Comparison of ENCODE assay signal across 8 cellular contexts in the genomic region with DNA sequence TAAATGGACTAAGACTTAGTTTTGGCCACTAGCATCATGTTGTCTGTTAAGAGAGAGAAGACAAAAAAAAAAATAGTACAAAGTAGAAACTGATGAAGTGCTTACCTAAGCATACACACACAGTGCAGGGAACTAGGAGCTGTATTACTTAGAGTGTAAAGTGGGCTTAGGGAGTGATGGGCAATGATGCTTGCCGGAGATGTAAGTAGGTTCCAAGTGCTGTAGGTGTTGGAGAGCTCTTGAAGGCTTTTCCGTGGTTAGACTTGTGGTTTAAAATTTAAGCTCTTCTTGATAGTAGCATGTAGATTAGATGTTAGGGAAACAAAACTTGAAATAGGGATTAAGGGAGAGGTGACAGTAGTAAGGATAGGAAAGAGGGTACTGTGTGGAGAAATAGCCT. TPM values are rescaled to one million over a fixed set of nuclear protein-coding genes. Genes with fewer than 3 reads are reported as not detected.
DNase-seq lines count a peak whose midpoint lies in the region; ATAC-seq, FAIRE-seq and TF ChIP-seq lines count a peak whose summit lies in the region.

No MANE protein-coding gene starts in this region.

- no peak for TF ChIP-seq POLR2A in tibial nerve (IDR thresholded peaks at IDR 0.05)
- no peak for TF ChIP-seq POLR2A in upper lobe of left lung (IDR thresholded peaks at IDR 0.05)

- DNase-seq in Caki2 (ENCODE audit: low read depth) (peak; percentile 36), iris pigment epithelial cell (ENCODE audit: low read depth) (peak; percentile 32), tibial nerve (ENCODE audit: low spot score in 2 of 2) (no peak), upper lobe of left lung (no peak), frontal cortex (ENCODE audit: low spot score in 2 of 2) (no peak)

- H3K27me3 Mint-ChIP-seq in activated T-helper 17 cell treated with anti-CD3 and anti-CD28 coated beads, Interleukin-2, amount 50 U/mL, for 72 hours, result no peaks in the 10 kb centered on the region

- H3K9me2 ChIP-seq in Loucy (replicated peaks; ENCODE audit: low read depth, low read length), result no peaks in the 10 kb centered on the region

- H3K9me3 ChIP-seq in Loucy (ENCODE audit: insufficient read depth, low read depth, low read length) (peaks cover 10% of the 10 kb centered on the region; the same call in 1 of the 2 replicates), tibial nerve (peaks cover 0 to 6% (median 0%) of the 10 kb centered on the region in 4 donors), upper lobe of left lung (no peaks in the 10 kb centered on the region)

- no peaks in the 10 kb centered on the region for H3K27me3 ChIP-seq in Loucy (ENCODE audit: insufficient read depth, low read length, poor library complexity, severe bottlenecking)
- H3K27me3 ChIP-seq in tibial nerve, result no peaks in the 10 kb centered on the region
- no peaks in the 10 kb centered on the region for H3K27me3 ChIP-seq in upper lobe of left lung

- H2AFZ ChIP-seq in Loucy (ENCODE audit: low read length), result no peak overlapping the region

- H3K4me1 Mint-ChIP-seq in activated T-helper 17 cell treated with anti-CD3 and anti-CD28 coated beads, Interleukin-2, amount 50 U/mL, for 72 hours, result peaks cover 36% of the 10 kb centered on the region

- TF ChIP-seq CTCF in Loucy (conservative IDR thresholded peaks at IDR 0.05; ENCODE audit: low read length), result no peak
- TF ChIP-seq CTCF in tibial nerve (IDR thresholded peaks at IDR 0.05), result no peak
- TF ChIP-seq CTCF in upper lobe of left lung (IDR thresholded peaks at IDR 0.05), result no peak

- H3K4me3 Mint-ChIP-seq in activated T-helper 17 cell treated with anti-CD3 and anti-CD28 coated beads, Interleukin-2, amount 50 U/mL, for 72 hours, result peak overlapping the region; percentile 76

- in situ Hi-C loops in Caki2 (cut with HindIII; ENCODE audit: low pct_unique_long_range_greater_than_20kb, low sequenced_read_pairs), result no loop called here

- H3F3A ChIP-seq in Loucy (ENCODE audit: low read depth), result no peaks in the 10 kb centered on the region

- peaks cover 52% of the 10 kb centered on the region for H3K79me2 ChIP-seq in Loucy (ENCODE audit: insufficient read depth, low read length)

- H3K4me3 ChIP-seq in Loucy (ENCODE audit: low read length, poor library complexity, severe bottlenecking), result peak overlapping the region; percentile 80
- H3K4me3 ChIP-seq in tibial nerve, result peak overlapping the region; percentile 17 to 97 (median 80)
- peak overlapping the region in 2 of 4 donors; percentile 63 to 89 for H3K4me3 ChIP-seq in upper lobe of left lung

- ATAC-seq in activated T-helper 17 cell treated with anti-CD3 and anti-CD28 coated beads, Interleukin-2, amount 50 U/mL, for 72 hours (replicated peaks), result peak; percentile 13
- no peak for ATAC-seq in GM18907 (IDR thresholded peaks at IDR 0.05; ENCODE audit: unreplicated experiment)
- no peak for ATAC-seq in upper lobe of left lung (ENCODE audit: low FRiP score in 2 of 2)

- peak overlapping the region; percentile 75 for H3K9ac ChIP-seq in Loucy (ENCODE audit: low read depth, low read length, poor library complexity, severe bottlenecking)

- H3K9me3 Mint-ChIP-seq in activated T-helper 17 cell treated with anti-CD3 and anti-CD28 coated beads, Interleukin-2, amount 50 U/mL, for 72 hours, result no peaks in the 10 kb centered on the region

- TF ChIP-seq EP300 in tibial nerve (IDR thresholded peaks at IDR 0.05), result no peak
- TF ChIP-seq EP300 in upper lobe of left lung (IDR thresholded peaks at IDR 0.05), result no peak

- peaks cover 12% of the 10 kb centered on the region for H4K20me1 ChIP-seq in Loucy (ENCODE audit: insufficient read depth, low read length, poor library complexity, severe bottlenecking)

- H3K27ac ChIP-seq in tibial nerve (peak overlapping the region in 1 of 4 donors; percentile 92), upper lobe of left lung (no peak overlapping the region)

- 33 to 51% methylated on average over 2 of the region's 2 CpGs for WGBS in tibial nerve, 2 donors
- 16 to 21% methylated on average over 2 of the region's 2 CpGs for WGBS in upper lobe of left lung, 2 donors

- peak overlapping the region; percentile 55 for H3K27ac Mint-ChIP-seq in activated T-helper 17 cell treated with anti-CD3 and anti-CD28 coated beads, Interleukin-2, amount 50 U/mL, for 72 hours

- H3K36me3 ChIP-seq in Loucy (ENCODE audit: insufficient read depth, low read length) (no peaks in the 10 kb centered on the region), tibial nerve (no peaks in the 10 kb centered on the region), upper lobe of left lung (no peaks in the 10 kb centered on the region)

- H3K4me1 ChIP-seq in Loucy (ENCODE audit: insufficient read depth, low read length, poor library complexity, severe bottlenecking), result peaks cover 29% of the 10 kb centered on the region
- H3K4me1 ChIP-seq in tibial nerve, result peaks cover 0 to 34% (median 15%) of the 10 kb centered on the region in 4 donors
- H3K4me1 ChIP-seq in upper lobe of left lung, result peaks cover 16 to 29% (median 24%) of the 10 kb centered on the region in 4 donors

- no peak for FAIRE-seq in frontal cortex (lab: Jason Lieb, UNC)

- peak overlapping the region; percentile 92 for H3K4me2 ChIP-seq in Loucy (ENCODE audit: low read depth, low read length, poor library complexity, severe bottlenecking)

- peaks cover 15% of the 10 kb centered on the region for H3K36me3 Mint-ChIP-seq in activated T-helper 17 cell treated with anti-CD3 and anti-CD28 coated beads, Interleukin-2, amount 50 U/mL, for 72 hours (ENCODE audit: low read depth)

RNA-seq across cellular contexts. Expression of a gene that starts 34.7 kb away (rescaled TPM):
- 18.3 and 29.2 TPM in 2 replicates for total RNA-seq in Caki2 (2014; rRNA removed; shearing (Covaris generic); ENCODE audit: low replicate concordance)
- total RNA-seq in activated T-helper 17 cell treated with anti-CD3 and anti-CD28 coated beads, Interleukin-2, amount 50 U/mL, for 72 hours, result 10 to 100 TPM; 15.4 to 17.7 TPM
- total RNA-seq in tibial nerve (10 to 100 TPM; 14.7 to 22.2 (median 16.3) TPM), upper lobe of left lung (10 to 100 TPM; 13.0 to 56.8 (median 25.4) TPM), frontal cortex (24.5 TPM)

Comparison
In these comparisons a context has a peak if more than half of its experiments do, and no peak if none do; other contexts are left out.
1. DNase-seq: peak in Caki2 (single experiment) and iris pigment epithelial cell (single experiment); none in tibial nerve (0 of 2), upper lobe of left lung (0 of 2) and frontal cortex (0 of 2).